Comparison of ENCODE assay signal across 26 cellular contexts in genomic region chr5:150588495-150588890, GRCh38. TPM values are rescaled to one million over a fixed set of nuclear protein-coding genes. Genes with fewer than 3 reads are reported as not detected.
"Had no signal": no experiment of that assay in that cellular context is flagged by ENCODE, and none has a peak within 500 bp of the region (broad histone marks: within the 10 kb centered on the region; RNA-seq: fewer than 3 reads in every experiment).

No MANE protein-coding gene starts in this region.

- H3K27ac ChIP-seq: body of pancreas, coronary artery, vagina, WERI-Rb-1 had no signal

- H3K4me3 ChIP-seq: adrenal gland, body of pancreas, coronary artery, lung, right atrium auricular region, vagina had no signal

- DNase-seq: activated CD4-positive, alpha-beta memory T cell treated with anti-CD3 and anti-CD28 coated beads for 36 hours; activated CD4-positive, alpha-beta T cell treated with anti-CD3 and anti-CD28 coated beads, Interleukin-2, amount 10 ng/mL, durations not matched to agents 24 days and 14 days; activated CD8-positive, alpha-beta memory T cell treated with anti-CD3 and anti-CD28 coated beads, Interleukin-2, amount 50 U/mL, for 4 hours; activated effector memory CD4-positive, alpha-beta T cell treated with anti-CD3 and anti-CD28 coated beads, Interleukin-2, amount 50 U/mL, for 16 hours; activated naive CD4-positive, alpha-beta T cell treated with anti-CD3 and anti-CD28 coated beads for 36 hours; activated naive CD8-positive, alpha-beta T cell treated with anti-CD3 and anti-CD28 coated beads for 36 hours; activated T-cell treated with anti-CD3 and anti-CD28 coated beads, Interleukin-2, amount 50 U/mL, for 1 hour; body of pancreas; foreskin fibroblast; hypothalamus; mesendoderm; naive thymus-derived CD4-positive, alpha-beta T cell; occipital lobe; stimulated activated CD4-positive, alpha-beta T cell treated with anti-CD3 and anti-CD28 coated beads, Interleukin-2, amount 100 ng/mL, for 48 hours; stimulated activated naive CD4-positive, alpha-beta T cell treated with Interleukin-2 at 50 U/mL for 16 hours; T-helper 17 cell; T1000; WERI-Rb-1 had no signal

- H3K27me3 Mint-ChIP-seq: activated CD4-positive, alpha-beta memory T cell treated with anti-CD3 and anti-CD28 coated beads for 36 hours; type B pancreatic cell had no signal

- H3K4me1 Mint-ChIP-seq: activated CD4-positive, alpha-beta T cell treated with anti-CD3 and anti-CD28 coated beads, Interleukin-2, amount 10 ng/mL, durations not matched to agents 24 days and 14 days; activated naive CD8-positive, alpha-beta T cell treated with anti-CD3 and anti-CD28 coated beads for 36 hours; naive thymus-derived CD4-positive, alpha-beta T cell; T-helper 17 cell had no signal

- H3K36me3 ChIP-seq: adrenal gland, right atrium auricular region, vagina, WERI-Rb-1 had no signal

- H3K4me3 Mint-ChIP-seq: activated CD4-positive, alpha-beta memory T cell treated with anti-CD3 and anti-CD28 coated beads for 36 hours; activated CD4-positive, alpha-beta T cell treated with anti-CD3 and anti-CD28 coated beads, Interleukin-2, amount 10 ng/mL, durations not matched to agents 24 days and 14 days; activated naive CD4-positive, alpha-beta T cell treated with anti-CD3 and anti-CD28 coated beads for 36 hours; activated naive CD8-positive, alpha-beta T cell treated with anti-CD3 and anti-CD28 coated beads for 36 hours; activated T-helper 1 cell treated with anti-CD3 and anti-CD28 coated beads, Interleukin-12 subunit alpha, Interleukin-12 subunit beta, Interleukin-2, Interleukin-4 antibody, amounts not matched to agents 30 ng/mL and 10 ng/mL and 1 ng/mL, durations not matched to agents 14 hours and 24 hours and 36 hours; naive thymus-derived CD4-positive, alpha-beta T cell; neural crest cell; T-helper 17 cell; type B pancreatic cell had no signal

- H3K27me3 ChIP-seq: adrenal gland, body of pancreas, right atrium auricular region, vagina had no signal

- H3K36me3 Mint-ChIP-seq: activated CD4-positive, alpha-beta memory T cell treated with anti-CD3 and anti-CD28 coated beads for 36 hours; activated naive CD8-positive, alpha-beta T cell treated with anti-CD3 and anti-CD28 coated beads for 36 hours; naive thymus-derived CD4-positive, alpha-beta T cell; type B pancreatic cell had no signal

- H3K9me3 ChIP-seq: adrenal gland, body of pancreas, right atrium auricular region, vagina had no signal

- H3K27ac Mint-ChIP-seq: activated CD4-positive, alpha-beta memory T cell treated with anti-CD3 and anti-CD28 coated beads for 36 hours; activated CD4-positive, alpha-beta T cell treated with anti-CD3 and anti-CD28 coated beads, Interleukin-2, amount 10 ng/mL, durations not matched to agents 24 days and 14 days; activated naive CD4-positive, alpha-beta T cell treated with anti-CD3 and anti-CD28 coated beads for 36 hours; activated naive CD8-positive, alpha-beta T cell treated with anti-CD3 and anti-CD28 coated beads for 36 hours; activated T-helper 1 cell treated with anti-CD3 and anti-CD28 coated beads, Interleukin-12 subunit alpha, Interleukin-12 subunit beta, Interleukin-2, Interleukin-4 antibody, amounts not matched to agents 30 ng/mL and 10 ng/mL and 1 ng/mL, durations not matched to agents 14 hours and 24 hours and 36 hours; naive thymus-derived CD4-positive, alpha-beta T cell; T-helper 17 cell had no signal

- H3K9me3 Mint-ChIP-seq: activated CD4-positive, alpha-beta memory T cell treated with anti-CD3 and anti-CD28 coated beads for 36 hours; activated CD4-positive, alpha-beta T cell treated with anti-CD3 and anti-CD28 coated beads, Interleukin-2, amount 10 ng/mL, durations not matched to agents 24 days and 14 days; activated naive CD4-positive, alpha-beta T cell treated with anti-CD3 and anti-CD28 coated beads for 36 hours; activated naive CD8-positive, alpha-beta T cell treated with anti-CD3 and anti-CD28 coated beads for 36 hours; activated T-helper 1 cell treated with anti-CD3 and anti-CD28 coated beads, Interleukin-12 subunit alpha, Interleukin-12 subunit beta, Interleukin-2, Interleukin-4 antibody, amounts not matched to agents 30 ng/mL and 10 ng/mL and 1 ng/mL, durations not matched to agents 14 hours and 24 hours and 36 hours; naive thymus-derived CD4-positive, alpha-beta T cell; neural crest cell; type B pancreatic cell had no signal

RNA-seq across cellular contexts. Expression of gene SYNPO, which starts 52.0 kb away (rescaled TPM):
- total RNA-seq: activated CD4-positive, alpha-beta T cell treated with anti-CD3 and anti-CD28 coated beads, Interleukin-2, amount 10 ng/mL, durations not matched to agents 24 days and 14 days; activated T-helper 1 cell treated with anti-CD3 and anti-CD28 coated beads, Interleukin-12 subunit alpha, Interleukin-12 subunit beta, Interleukin-2, Interleukin-4 antibody, amounts not matched to agents 30 ng/mL and 10 ng/mL and 1 ng/mL, durations not matched to agents 14 hours and 24 hours and 36 hours had no signal
- polyA plus RNA-seq: naive thymus-derived CD4-positive, alpha-beta T cell had no signal
